ENCODE assay signal across 18 cellular contexts in the genomic region with DNA sequence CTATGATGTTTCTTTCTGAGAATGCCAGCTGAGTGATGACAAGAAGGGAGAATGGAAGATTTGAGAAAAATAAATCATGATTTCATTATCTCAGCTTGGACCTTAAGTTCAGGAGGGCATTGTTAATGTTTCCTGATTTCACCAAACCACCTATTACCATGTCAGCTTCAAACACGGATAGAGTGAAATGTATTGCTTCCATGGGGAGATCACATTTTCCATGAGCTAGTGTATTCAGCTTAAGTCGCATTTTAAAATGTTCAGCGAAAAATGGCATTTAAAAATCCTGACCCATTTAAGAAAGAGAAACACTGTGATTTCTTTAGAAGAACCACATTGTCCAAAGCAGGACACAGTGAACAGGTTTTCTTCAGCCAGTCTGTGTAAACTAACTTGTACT.
DNase-seq lines count a peak whose midpoint lies in the region; ATAC-seq and TF ChIP-seq lines count a peak whose summit lies in the region.
"Had no signal": no experiment of that assay in that cellular context is flagged by ENCODE, and none has a peak within 500 bp of the region (broad histone marks: within the 10 kb centered on the region; RNA-seq: fewer than 3 reads in every experiment).

No MANE protein-coding gene starts in this region.

- no peaks in the 10 kb centered on the region for H3K36me3 ChIP-seq in neural progenitor cell
- H3K36me3 ChIP-seq: BLaER1 had no signal

- no peak for ATAC-seq in GM18861 (IDR thresholded peaks at IDR 0.05; ENCODE audit: unreplicated experiment)
- ATAC-seq: GM12878, GM23338 had no signal

- H3K4me1 Mint-ChIP-seq in mesothelial cell of epicardium (peaks cover 49% of the 10 kb centered on the region), neural progenitor cell (peaks cover 40% of the 10 kb centered on the region)
- H3K4me1 Mint-ChIP-seq: CD14-positive monocyte; CD4-positive, alpha-beta memory T cell had no signal

- H3K27ac ChIP-seq in angular gyrus (ENCODE audit: low read depth, low read length) (peak overlapping the region; percentile 16), neural progenitor cell (no peak overlapping the region)
- H3K27ac ChIP-seq: BLaER1, HL-60 had no signal

- no peaks in the 10 kb centered on the region for H3K79me2 ChIP-seq in neural progenitor cell (ENCODE audit: low read depth)

- no peak for TF ChIP-seq CTCF in mesothelial cell of epicardium (IDR thresholded peaks at IDR 0.05; ENCODE audit: unreplicated experiment)
- no peak for TF ChIP-seq CTCF in neural progenitor cell (IDR thresholded peaks at IDR 0.05)

- H3K36me3 Mint-ChIP-seq in mesothelial cell of epicardium (peaks cover 2% of the 10 kb centered on the region), neural progenitor cell (no peaks in the 10 kb centered on the region)
- H3K36me3 Mint-ChIP-seq: CD14-positive monocyte; CD4-positive, alpha-beta memory T cell had no signal

- no peak overlapping the region for H3K9ac ChIP-seq in neural progenitor cell
- H3K9ac ChIP-seq: BLaER1 had no signal

- H3K9me3 Mint-ChIP-seq in mesothelial cell of epicardium (peaks cover 12% of the 10 kb centered on the region), neural progenitor cell (peaks cover 2% of the 10 kb centered on the region)
- H3K9me3 Mint-ChIP-seq: GM23338 had no signal

- no peak overlapping the region for H2AFZ ChIP-seq in neural progenitor cell (replicated peaks)
- H2AFZ ChIP-seq: GM23338 had no signal

- no peaks in the 10 kb centered on the region for H4K20me1 ChIP-seq in neural progenitor cell (ENCODE audit: low read depth)
- H4K20me1 ChIP-seq: BLaER1 had no signal

- peaks cover 6% of the 10 kb centered on the region for H3K4me1 ChIP-seq in neural progenitor cell
- H3K4me1 ChIP-seq: BLaER1 had no signal

- peak; percentile 90 for DNase-seq in NCI-H2227 (lab: John Stamatoyannopoulos, UW; ENCODE audit: unreplicated experiment)
- no peak for DNase-seq in mesothelial cell of epicardium (ENCODE audit: low spot score in 2 of 2, unreplicated experiment in 2 of 2)
- no peak for DNase-seq in neural progenitor cell (ENCODE audit: low spot score)
- DNase-seq in activated T-cell treated with anti-CD3 and anti-CD28 coated beads, Interleukin-2, amount 50 U/mL, for 1 hour: no peak
- no peak for DNase-seq in dermis blood vessel endothelial cell
- no peak for DNase-seq in SW480 (ENCODE audit: low spot score)
- DNase-seq: 8988T; CD4-positive, alpha-beta memory T cell; DND-41; EL; HCEC 1CT had no signal

- H3K27me3 ChIP-seq in neural progenitor cell: no peaks in the 10 kb centered on the region
- H3K27me3 ChIP-seq: BLaER1 had no signal

- H3K27me3 Mint-ChIP-seq in mesothelial cell of epicardium (ENCODE audit: low read depth) (no peaks in the 10 kb centered on the region), neural progenitor cell (ENCODE audit: insufficient read depth, low read depth) (no peaks in the 10 kb centered on the region)
- H3K27me3 Mint-ChIP-seq: CD4-positive, alpha-beta memory T cell had no signal

- peak overlapping the region; percentile 77 for H3K27ac Mint-ChIP-seq in mesothelial cell of epicardium
- H3K27ac Mint-ChIP-seq in neural progenitor cell: peak overlapping the region; percentile 14
- H3K27ac Mint-ChIP-seq: CD14-positive monocyte, GM23338 had no signal

- no peaks in the 10 kb centered on the region for H3K9me3 ChIP-seq in neural progenitor cell (ENCODE audit: low read depth)
- H3K9me3 ChIP-seq: BLaER1 had no signal

- H3K4me3 Mint-ChIP-seq in mesothelial cell of epicardium (no peak overlapping the region), neural progenitor cell (no peak overlapping the region)
- H3K4me3 Mint-ChIP-seq: CD14-positive monocyte; CD4-positive, alpha-beta memory T cell; GM23338 had no signal

- no peak overlapping the region for H3K4me2 ChIP-seq in neural progenitor cell
- H3K4me2 ChIP-seq: BLaER1, GM23338 had no signal

- H3F3A ChIP-seq in neural progenitor cell (ENCODE audit: low read depth): no peaks in the 10 kb centered on the region

- H3K4me3 ChIP-seq in neural progenitor cell: no peak overlapping the region
- H3K4me3 ChIP-seq: BLaER1, GM12878, GM23338 had no signal
